ENCODE assay signal across 1 cellular context in genomic region chr3:136195258-136196063, GRCh38.
TF ChIP-seq lines count a peak whose summit lies in the region.

No MANE protein-coding gene starts in this region.

TF ChIP-seq in HepG2, 621 proteins besides CTCF, POLR2A, EP300 and RAD21 (continued from another document and continues in another):
- TF ChIP-seq ZXDC (CRISPR knock-in tag; IDR thresholded peaks at IDR 0.05) (0 out of 2 replicates have a peak, but pooled peaks have one; percentile 22), TCF12 (IDR thresholded peaks at IDR 0.05) (no peak), TCF12 (CRISPR knock-in tag; IDR thresholded peaks at IDR 0.05) (no peak; the same call in 1 of the 2 replicates), PAF1 (CRISPR knock-in tag; IDR thresholded peaks at IDR 0.05) (no peak), MBNL3 (CRISPR knock-in tag; conservative IDR thresholded peaks at IDR 0.05) (no peak), MAFK (conservative IDR thresholded peaks at IDR 0.05 in 1 of 2, IDR thresholded peaks at IDR 0.05 in 1 of 2; ENCODE audit: low read length in 2 of 2) (no peak), ZNF549 (CRISPR knock-in tag; IDR thresholded peaks at IDR 0.05) (no peak), ZZZ3 (CRISPR knock-in tag; IDR thresholded peaks at IDR 0.05; ENCODE audit: borderline replicate concordance) (no peak), ZNF7 (CRISPR knock-in tag; IDR thresholded peaks at IDR 0.05) (no peak), ZNF773 (CRISPR knock-in tag; IDR thresholded peaks at IDR 0.05; ENCODE audit: borderline replicate concordance) (no peak), AHDC1 (CRISPR knock-in tag; IDR thresholded peaks at IDR 0.05; ENCODE audit: borderline replicate concordance) (no peak), HMGXB4 (CRISPR knock-in tag; IDR thresholded peaks at IDR 0.05; ENCODE audit: borderline replicate concordance in 1 of 2, low read depth in 1 of 2) (peak in 1 of 2 experiments; percentile 52; a peak in 1 of 4 replicates), RAD51 (IDR thresholded peaks at IDR 0.05; ENCODE audit: borderline replicate concordance) (no peak), ARID2 (CRISPR knock-in tag; IDR thresholded peaks at IDR 0.05; ENCODE audit: borderline replicate concordance) (no peak), SALL1 (CRISPR knock-in tag; IDR thresholded peaks at IDR 0.05) (no peak), TERF1 (CRISPR knock-in tag; IDR thresholded peaks at IDR 0.05) (no peak), NFAT5 (CRISPR knock-in tag; IDR thresholded peaks at IDR 0.05) (no peak; the same call in 1 of the 2 replicates), ZNF329 (CRISPR knock-in tag; IDR thresholded peaks at IDR 0.05; ENCODE audit: low read depth) (peak; percentile 34; the same call in 1 of the 2 replicates), ZNF460 (CRISPR knock-in tag; IDR thresholded peaks at IDR 0.05; ENCODE audit: borderline replicate concordance) (no peak), PRDM4 (CRISPR knock-in tag; IDR thresholded peaks at IDR 0.05; ENCODE audit: borderline replicate concordance) (no peak), SRY (CRISPR knock-in tag; IDR thresholded peaks at IDR 0.05) (no peak; the same call in 1 of the 2 replicates), MAX (IDR thresholded peaks at IDR 0.05) (0 out of 2 replicates have a peak, but pooled peaks have one; percentile 12), NFE2L1 (CRISPR knock-in tag; IDR thresholded peaks at IDR 0.05; ENCODE audit: borderline replicate concordance) (no peak), ZNF281 (CRISPR knock-in tag; IDR thresholded peaks at IDR 0.05; ENCODE audit: borderline replicate concordance) (no peak), RBM22 (optimal IDR thresholded peaks at IDR 0.05; ENCODE audit: low read length) (no peak), RARA (CRISPR knock-in tag; IDR thresholded peaks at IDR 0.05) (0 out of 2 replicates have a peak, but pooled peaks have one; percentile 0), ZNF12 (CRISPR knock-in tag; IDR thresholded peaks at IDR 0.05) (no peak), ZBTB20 (CRISPR knock-in tag; IDR thresholded peaks at IDR 0.05; ENCODE audit: borderline replicate concordance, low read depth) (no peak), NFKB2 (CRISPR knock-in tag; IDR thresholded peaks at IDR 0.05; ENCODE audit: borderline replicate concordance) (no peak), ZNF234 (CRISPR knock-in tag; conservative IDR thresholded peaks at IDR 0.05) (no peak; the same call in 1 of the 2 replicates), NR2F6 (IDR thresholded peaks at IDR 0.05) (no peak), NR2F6 (CRISPR knock-in tag; IDR thresholded peaks at IDR 0.05) (peak; percentile 14; the same call in 1 of the 2 replicates), ZSCAN29 (CRISPR knock-in tag; conservative IDR thresholded peaks at IDR 0.05) (no peak), TMF1 (CRISPR knock-in tag; IDR thresholded peaks at IDR 0.05; ENCODE audit: low read depth) (no peak), RCOR2 (CRISPR knock-in tag; IDR thresholded peaks at IDR 0.05) (no peak), NAIF1 (CRISPR knock-in tag; IDR thresholded peaks at IDR 0.05; ENCODE audit: borderline replicate concordance) (no peak), ZNF678 (CRISPR knock-in tag; IDR thresholded peaks at IDR 0.05) (no peak; the same call in 1 of the 2 replicates), TOPORS (CRISPR knock-in tag; IDR thresholded peaks at IDR 0.05) (no peak), ZNF160 (CRISPR knock-in tag; IDR thresholded peaks at IDR 0.05) (no peak)
